In the genomic region with DNA sequence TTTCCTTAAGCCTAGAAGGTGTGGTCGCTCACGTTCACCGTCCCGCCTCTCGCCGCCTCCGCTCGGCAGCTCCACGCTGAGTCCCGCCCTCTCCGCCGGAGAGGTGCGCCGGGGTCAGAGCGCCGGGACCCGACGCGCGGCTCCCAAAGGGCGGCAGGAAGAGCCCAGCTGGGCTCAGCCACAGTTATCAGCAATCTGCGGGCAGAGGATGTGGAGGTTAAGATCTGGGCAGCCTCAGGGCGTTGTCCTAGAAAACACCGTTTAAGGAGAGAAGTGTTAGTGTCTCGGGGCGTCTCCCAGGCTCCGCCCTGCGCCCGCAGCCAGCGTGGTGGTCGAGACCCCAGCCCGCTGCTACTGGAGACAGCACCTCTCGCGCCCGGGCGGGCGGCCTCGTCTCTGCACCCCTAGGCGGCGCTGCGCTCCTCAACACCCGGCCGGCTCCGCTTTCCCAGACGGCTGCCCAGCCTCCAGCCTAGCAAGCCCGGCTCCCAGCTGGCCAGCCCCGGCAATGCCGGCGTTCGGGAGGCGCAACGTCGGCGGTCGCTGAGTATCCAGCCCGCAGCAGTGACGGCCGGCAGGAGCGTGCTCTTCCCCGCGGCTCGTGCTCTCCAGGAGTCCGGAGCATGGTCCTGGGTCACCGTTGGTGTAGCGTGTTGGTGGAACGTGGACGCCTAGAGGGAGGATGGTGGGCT, we compare ENCODE assay signal across 9 cellular contexts. TPM values are rescaled to one million over a fixed set of nuclear protein-coding genes. Genes with fewer than 3 reads are reported as not detected.
DNase-seq lines count a peak whose midpoint lies in the region; ATAC-seq, FAIRE-seq and TF ChIP-seq lines count a peak whose summit lies in the region.
"Had no signal": no experiment of that assay in that cellular context is flagged by ENCODE, and none has a peak within 500 bp of the region (broad histone marks: within the 10 kb centered on the region; RNA-seq: fewer than 3 reads in every experiment).

A gene with protein sequence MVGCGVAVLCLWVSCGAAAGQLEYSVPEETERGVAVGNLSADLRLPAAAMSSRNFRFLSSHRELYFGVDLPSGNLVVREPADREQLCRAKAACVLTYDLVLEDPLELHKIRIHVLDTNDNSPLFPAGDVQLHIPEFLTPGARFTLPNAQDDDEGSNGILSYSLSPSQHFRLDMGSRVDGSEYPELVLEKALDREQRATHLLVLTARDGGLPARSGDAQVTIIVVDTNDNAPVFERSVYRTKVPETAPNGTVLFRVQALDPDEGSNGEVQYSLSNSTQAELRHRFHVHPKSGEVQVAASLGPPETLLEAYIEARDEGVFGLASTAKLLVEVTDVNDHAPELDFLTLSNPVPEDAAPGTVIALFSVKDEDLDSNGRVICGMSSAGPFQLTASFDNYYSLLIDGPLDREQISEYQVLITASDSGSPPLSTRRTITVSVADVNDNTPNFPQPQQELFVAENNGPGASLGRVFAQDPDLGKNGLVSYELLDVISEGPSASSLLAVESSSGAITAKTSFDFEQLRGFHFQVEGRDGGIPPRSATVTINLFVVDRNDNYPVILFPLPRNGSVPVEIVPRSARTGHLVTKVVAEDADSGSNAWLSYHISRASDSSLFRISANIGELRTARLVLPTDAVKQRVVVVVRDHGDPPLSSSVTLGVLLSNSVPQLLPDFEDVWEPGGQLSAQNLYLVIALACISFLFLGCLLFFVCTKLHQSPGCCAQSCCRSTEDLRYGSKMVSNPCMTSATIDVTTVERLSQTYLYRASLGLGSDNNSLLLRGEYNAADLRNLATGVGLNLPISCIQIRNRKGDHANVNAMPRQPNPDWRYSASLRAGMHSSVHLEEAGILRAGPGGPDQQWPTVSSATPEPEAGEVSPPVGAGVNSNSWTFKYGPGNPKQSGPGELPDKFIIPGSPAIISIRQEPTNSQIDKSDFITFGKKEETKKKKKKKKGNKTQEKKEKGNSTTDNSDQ (plus strand): TSS at position 89 of the 692 bp plus-strand sequence. CDS start 594 bp downstream, at position 683.

- H3K27me3 ChIP-seq in GM06990 (replicated peaks; ENCODE audit: control insufficient read depth, insufficient read depth, low read length), result no peaks in the 10 kb centered on the region
- peaks cover 9 to 87% (median 51%) of the 10 kb centered on the region in 9 donors for H3K27me3 ChIP-seq in heart left ventricle

- H3K4me3 ChIP-seq in GM06990 (replicated peaks; ENCODE audit: low read depth, low read length) (no peak within 1 kb of the TSS), heart left ventricle (peak within 1 kb of the TSS; percentile 11 to 59 (median 47))

- no peaks in the 10 kb centered on the region for H3K36me3 Mint-ChIP-seq in activated naive CD8-positive, alpha-beta T cell treated with anti-CD3 and anti-CD28 coated beads for 36 hours
- H3K36me3 Mint-ChIP-seq in osteocyte (ENCODE audit: unreplicated experiment), result no peaks in the 10 kb centered on the region

- peaks cover 74% of the 10 kb centered on the region for H3K27me3 Mint-ChIP-seq in activated naive CD8-positive, alpha-beta T cell treated with anti-CD3 and anti-CD28 coated beads for 36 hours
- H3K27me3 Mint-ChIP-seq in osteocyte (ENCODE audit: unreplicated experiment), result peaks cover 3% of the 10 kb centered on the region

- H3K36me3 ChIP-seq in GM06990 (ENCODE audit: control insufficient read depth, insufficient read depth, low read length) (no peaks in the 10 kb centered on the region), heart left ventricle (no peaks in the 10 kb centered on the region)

- peaks cover 0 to 19% (median 4%) of the 10 kb centered on the region in 12 donors for H3K4me1 ChIP-seq in heart left ventricle

- no peak for TF ChIP-seq POLR2A in heart left ventricle (IDR thresholded peaks at IDR 0.05)

- ATAC-seq in heart left ventricle (peak in 3 of 4 donors; percentile 87 to 94 (median 91)), HG03378 (IDR thresholded peaks at IDR 0.05; ENCODE audit: unreplicated experiment) (no peak)

- no peaks in the 10 kb centered on the region for H3K9me3 ChIP-seq in heart left ventricle

- H3K4me3 Mint-ChIP-seq in activated naive CD8-positive, alpha-beta T cell treated with anti-CD3 and anti-CD28 coated beads for 36 hours, result peak within 1 kb of the TSS; percentile 50
- peak within 1 kb of the TSS; percentile 82 for H3K4me3 Mint-ChIP-seq in osteocyte (ENCODE audit: unreplicated experiment)

- TF ChIP-seq CTCF in GM06990 (IDR thresholded peaks at IDR 0.05; ENCODE audit: insufficient read depth, low read length, poor library complexity, severe bottlenecking) (no peak), heart left ventricle (IDR thresholded peaks at IDR 0.05) (peak; percentile 50 to 80 (median 62)), osteocyte (IDR thresholded peaks at IDR 0.05) (peak; percentile 99)

- H3K9me3 Mint-ChIP-seq in activated naive CD8-positive, alpha-beta T cell treated with anti-CD3 and anti-CD28 coated beads for 36 hours, result peaks cover 8% of the 10 kb centered on the region
- H3K9me3 Mint-ChIP-seq in osteocyte (ENCODE audit: unreplicated experiment), result no peaks in the 10 kb centered on the region

- peaks cover 10% of the 10 kb centered on the region for H3K4me1 Mint-ChIP-seq in activated naive CD8-positive, alpha-beta T cell treated with anti-CD3 and anti-CD28 coated beads for 36 hours
- peaks cover 9% of the 10 kb centered on the region for H3K4me1 Mint-ChIP-seq in osteocyte (ENCODE audit: unreplicated experiment)

- 1 to 3% (median 1%) methylated on average over 36 to 67 of the region's 67 CpGs for WGBS in heart left ventricle, 4 donors

- FAIRE-seq in RCC 7860 (lab: Jason Lieb, UNC), result no peak

- no peak within 1 kb of the TSS for H3K27ac ChIP-seq in heart left ventricle
- H3K27ac ChIP-seq: VCaP had no signal

- DNase-seq in GM06990 (ENCODE audit: extremely low read depth, insufficient read length) (peak; percentile 9), NCI-H2171 (lab: John Stamatoyannopoulos, UW) (peak; percentile 63), heart left ventricle (peak; percentile 56 to 84 (median 66)), osteocyte (ENCODE audit: extremely low spot score, unreplicated experiment) (peak; percentile 97), CD1c-positive myeloid dendritic cell (ENCODE audit: extremely low spot score) (no peak), RCC 7860 (ENCODE audit: low spot score) (no peak)
- peak; percentile 33 for DNase-seq in activated naive CD8-positive, alpha-beta T cell treated with anti-CD3 and anti-CD28 coated beads for 36 hours

- intact Hi-C loops in heart left ventricle (cut with DNase I), result loop anchor here in 4 of 10 donors (2.0 to 5.0 kb wide), 3 partner anchors 114 to 116 kb away; no protein-coding TSS in a partner anchor

- H3K27ac Mint-ChIP-seq in activated naive CD8-positive, alpha-beta T cell treated with anti-CD3 and anti-CD28 coated beads for 36 hours, result no peak within 1 kb of the TSS
- peak within 1 kb of the TSS; percentile 74 for H3K27ac Mint-ChIP-seq in osteocyte (ENCODE audit: unreplicated experiment)

RNA-seq across cellular contexts. Expression of the gene that starts here (rescaled TPM):
- total RNA-seq in activated naive CD8-positive, alpha-beta T cell treated with anti-CD3 and anti-CD28 coated beads for 36 hours, result not detected
- total RNA-seq in heart left ventricle (under 1 TPM in 6 of 9 donors, not detected in 3; 0.08 to 0.88 (median 0.14) TPM), osteocyte (3.3 TPM in 2 replicates)
- polyA plus RNA-seq in heart left ventricle, result not detected

Comparison
In these comparisons a context has a peak if more than half of its experiments do, and no peak if none do; other contexts are left out.
1. Peak in DNase-seq in activated naive CD8-positive, alpha-beta T cell treated with anti-CD3 and anti-CD28 coated beads for 36 hours; RNA of the gene not detected or under 1 TPM.
2. Peak in DNase-seq, ATAC-seq and H3K4me3 ChIP-seq in heart left ventricle; RNA of the gene not detected or under 1 TPM.
3. DNase-seq: peak in GM06990 (single experiment), NCI-H2171 (single experiment) and osteocyte (single experiment); none in CD1c-positive myeloid dendritic cell (single experiment) and RCC 7860 (single experiment).